8 cellular contexts compared by ENCODE assay signal in genomic region chr12:7189398-7190267, GRCh38. TPM values are rescaled to one million over a fixed set of nuclear protein-coding genes. Genes with fewer than 3 reads are reported as not detected.
DNase-seq lines count a peak whose midpoint lies in the region; ATAC-seq and TF ChIP-seq lines count a peak whose summit lies in the region.

PEX5 (plus strand) TSS chr12:7189686; CDS start chr12:7190378, 692 bp downstream.

- H3K27me3 ChIP-seq in ovary (no peaks in the 10 kb centered on the region), thymus (ENCODE audit: control insufficient read depth, insufficient read depth) (no peaks in the 10 kb centered on the region)

- H3K4me3 ChIP-seq in GM12864 (ENCODE audit: low read depth, low read length): peak within 1 kb of the TSS; percentile 82
- peak within 1 kb of the TSS; percentile 77 for H3K4me3 ChIP-seq in ovary
- peak within 1 kb of the TSS; percentile 62 for H3K4me3 ChIP-seq in thymus (ENCODE audit: low read length)

- peak; percentile 26 for TF ChIP-seq POLR2A in ovary (IDR thresholded peaks at IDR 0.05)

- TF ChIP-seq CTCF in GM12864 (IDR thresholded peaks at IDR 0.05; ENCODE audit: low read depth, low read length, missing control alignments): no peak
- TF ChIP-seq CTCF in ovary (IDR thresholded peaks at IDR 0.05): no peak

- intact Hi-C loops in Right ventricle myocardium inferior (cut with DNase I): loop anchor here (2.0 kb wide), 1 partner anchor 47 kb away; no protein-coding TSS in a partner anchor
- intact Hi-C loops in ovary (cut with DNase I): no loop called here

- TF ChIP-seq EP300 in ovary (IDR thresholded peaks at IDR 0.05): no peak

- H3K36me3 ChIP-seq in ovary: no peaks in the 10 kb centered on the region
- no peaks in the 10 kb centered on the region for H3K36me3 ChIP-seq in thymus (ENCODE audit: control insufficient read depth, insufficient read depth)

- 0% methylated on average over 38 to 68 of the region's 68 CpGs for WGBS in ovary, 3 donors
- under 1% methylated on average over 68 of the region's 68 CpGs for WGBS in thymus

- peak; percentile 85 for DNase-seq in GM12864 (ENCODE audit: low read depth)
- peak; percentile 91 for DNase-seq in NCI-H1105 treated with DMSO at 0.1 percent for 48 hours (lab: John Stamatoyannopoulos, UW)
- DNase-seq in SW 1271 (lab: John Stamatoyannopoulos, UW): peak; percentile 92 to 93
- peak; percentile 63 for DNase-seq in activated naive CD8-positive, alpha-beta T cell treated with anti-CD3 and anti-CD28 coated beads, Interleukin-2, amount 50 U/mL, for 16 hours (ENCODE audit: low read depth, low spot score)
- peak; percentile 95 for DNase-seq in Right ventricle myocardium inferior (ENCODE audit: missing footprints)
- DNase-seq in ovary: peak; percentile 85 to 89 (median 88)

- peaks cover 8% of the 10 kb centered on the region for H3K4me1 ChIP-seq in ovary (ENCODE audit: insufficient read depth)
- peaks cover 23% of the 10 kb centered on the region for H3K4me1 ChIP-seq in thymus (ENCODE audit: control insufficient read depth, insufficient read depth, low read length)

- H3K9me3 ChIP-seq in ovary (no peaks in the 10 kb centered on the region), thymus (ENCODE audit: control insufficient read depth) (no peaks in the 10 kb centered on the region)

- H3K27ac ChIP-seq in ovary: peak within 1 kb of the TSS; percentile 81 to 87
- peak within 1 kb of the TSS; percentile 95 for H3K27ac ChIP-seq in thymus (ENCODE audit: low read depth)

- peak; percentile 97 for ATAC-seq in HG02678 (IDR thresholded peaks at IDR 0.05; ENCODE audit: unreplicated experiment)
- peak; percentile 99 for ATAC-seq in Right ventricle myocardium inferior

RNA-seq across cellular contexts. Expression of gene PEX5, which starts in this region (rescaled TPM):
- total RNA-seq in Right ventricle myocardium inferior (30.9 TPM), ovary (10 to 100 TPM; 23.0 to 71.4 (median 59.8) TPM)
- polyA plus RNA-seq in ovary (10 to 100 TPM; 28.8 to 35.6 TPM), thymus (31.6 TPM)

Comparison
In these comparisons a context has a peak if more than half of its experiments do, and no peak if none do; other contexts are left out.
1. Peak in every context shown above with its lines: DNase-seq, ATAC-seq, H3K4me3 ChIP-seq and H3K27ac ChIP-seq.